ENCODE assay signal across 11 cellular contexts in genomic region chr15:49619226-49619625, GRCh38. TPM values are rescaled to one million over a fixed set of nuclear protein-coding genes. Genes with fewer than 3 reads are reported as not detected.
DNase-seq lines count a peak whose midpoint lies in the region; ATAC-seq and TF ChIP-seq lines count a peak whose summit lies in the region.
"Had no signal": no experiment of that assay in that cellular context is flagged by ENCODE, and none has a peak within 500 bp of the region (broad histone marks: within the 10 kb centered on the region; RNA-seq: fewer than 3 reads in every experiment).

No MANE protein-coding gene starts in this region.

- H3K36me3 ChIP-seq in GM23248 (ENCODE audit: low read depth): 0 out of 2 replicates have a peak, but pooled peaks cover 5% of the 10 kb centered on the region
- H3K36me3 ChIP-seq in esophagus muscularis mucosa: no peaks in the 10 kb centered on the region
- H3K36me3 ChIP-seq in sigmoid colon: no peaks in the 10 kb centered on the region
- no peaks in the 10 kb centered on the region for H3K36me3 ChIP-seq in HAP-1 (replicated peaks)
- H3K36me3 ChIP-seq in body of pancreas (replicated peaks in 1 of 2; ENCODE audit: insufficient read depth in 1 of 2, low read depth in 2 of 2): no peaks in the 10 kb centered on the region
- H3K36me3 ChIP-seq: right atrium auricular region had no signal

- H3K4me3 ChIP-seq in GM23248 (peak overlapping the region; percentile 84; the same call in 1 of the 2 replicates), esophagus muscularis mucosa (peak overlapping the region in 1 of 4 donors; percentile 80), sigmoid colon (no peak overlapping the region), HAP-1 (no peak overlapping the region), body of pancreas (no peak overlapping the region)

- TF ChIP-seq CTCF in esophagus muscularis mucosa (IDR thresholded peaks at IDR 0.05): no peak
- TF ChIP-seq CTCF in sigmoid colon (IDR thresholded peaks at IDR 0.05): no peak
- no peak for TF ChIP-seq CTCF in body of pancreas (IDR thresholded peaks at IDR 0.05)

- H3K27me3 ChIP-seq in GM23248 (replicated peaks; ENCODE audit: insufficient read depth) (no peaks in the 10 kb centered on the region), esophagus muscularis mucosa (no peaks in the 10 kb centered on the region), sigmoid colon (no peaks in the 10 kb centered on the region), HAP-1 (ENCODE audit: low read depth) (no peaks in the 10 kb centered on the region), body of pancreas (no peaks in the 10 kb centered on the region)
- H3K27me3 ChIP-seq: right atrium auricular region had no signal

- no peak overlapping the region for H3K9ac ChIP-seq in GM23248

- DNase-seq in GM23248 (no peak), MV-4-11 (lab: John Stamatoyannopoulos, UW) (peak; percentile 37), esophagus muscularis mucosa (ENCODE audit: extremely low spot score) (no peak), sigmoid colon (no peak), NCI-H2107 (lab: John Stamatoyannopoulos, UW) (no peak), HAP-1 (ENCODE audit: low spot score in 2 of 2) (no peak), body of pancreas (no peak)
- DNase-seq: activated CD8-positive, alpha-beta memory T cell treated with anti-CD3 and anti-CD28 coated beads for 24 hours; COR-L47 had no signal

- no peaks in the 10 kb centered on the region for H4K20me1 ChIP-seq in GM23248 (ENCODE audit: insufficient read depth)

- 96 to 100% methylated on average over 3 of the region's 3 CpGs for WGBS in GM23248 (ENCODE audit: low coverage in 1 of 2, low lambda C conversion rate in 2 of 2, missing lambda C conversion rate in 2 of 2), 2 experiments
- WGBS in esophagus muscularis mucosa: 70% methylated on average over 3 of the region's 3 CpGs
- 83 to 92% methylated on average over 3 of the region's 3 CpGs for WGBS in sigmoid colon, 2 donors
- WGBS in body of pancreas, 2 donors: 83 to 96% methylated on average over 3 of the region's 3 CpGs

- no peaks in the 10 kb centered on the region for H3K9me2 ChIP-seq in GM23248 (ENCODE audit: insufficient read depth)

- peaks cover 42% of the 10 kb centered on the region for H3K79me2 ChIP-seq in GM23248 (ENCODE audit: insufficient read depth)

- H3K9me3 ChIP-seq in GM23248 (ENCODE audit: low read depth) (no peaks in the 10 kb centered on the region), esophagus muscularis mucosa (no peaks in the 10 kb centered on the region), sigmoid colon (no peaks in the 10 kb centered on the region), HAP-1 (no peaks in the 10 kb centered on the region), body of pancreas (no peaks in the 10 kb centered on the region)

- H3K27ac ChIP-seq in GM23248 (no peak overlapping the region), esophagus muscularis mucosa (replicated peaks in 1 of 4) (peak overlapping the region; percentile 4 to 91 (median 88)), sigmoid colon (peak overlapping the region; percentile 90 to 94 (median 92)), body of pancreas (no peak overlapping the region)

- peak overlapping the region; percentile 67 for H3K4me2 ChIP-seq in GM23248 (ENCODE audit: unreplicated experiment)

- ATAC-seq in body of pancreas: no peak
- ATAC-seq: activated naive CD4-positive, alpha-beta T cell treated with anti-CD3 and anti-CD28 coated beads, Interleukin-2, amount 50 U/mL, for 72 hours had no signal

- TF ChIP-seq EP300 in esophagus muscularis mucosa (IDR thresholded peaks at IDR 0.05) (no peak), sigmoid colon (IDR thresholded peaks at IDR 0.05) (no peak)

- 0 out of 2 replicates have a peak overlapping the region, but pooled peaks have one; percentile 85 for H2AFZ ChIP-seq in GM23248

- H3K4me1 ChIP-seq in GM23248 (ENCODE audit: insufficient read depth) (peaks cover 29% of the 10 kb centered on the region), esophagus muscularis mucosa (peaks cover 11 to 44% (median 36%) of the 10 kb centered on the region in 4 donors), sigmoid colon (peaks cover 0 to 35% (median 23%) of the 10 kb centered on the region in 4 donors), HAP-1 (peaks cover 16% of the 10 kb centered on the region), body of pancreas (peaks cover 34% of the 10 kb centered on the region)

- H3F3A ChIP-seq in GM23248 (ENCODE audit: insufficient read depth): peaks cover 44% of the 10 kb centered on the region

- intact Hi-C loops in esophagus muscularis mucosa (cut with DNase I): no loop called here
- intact Hi-C loops in sigmoid colon (cut with DNase I): no loop called here
- intact Hi-C loops in body of pancreas (cut with DNase I): no loop called here

- TF ChIP-seq POLR2A in esophagus muscularis mucosa (IDR thresholded peaks at IDR 0.05; ENCODE audit: low read depth) (no peak), sigmoid colon (IDR thresholded peaks at IDR 0.05) (no peak), body of pancreas (IDR thresholded peaks at IDR 0.05) (no peak)

- in situ Hi-C loops in GM23248 (cut with MboI): no loop called here
- in situ Hi-C loops in HAP-1 (cut with MboI; ENCODE audit: low sequenced_read_pairs): no loop called here

RNA-seq across cellular contexts. Expression of gene FAM227B, which starts 1.4 kb away (rescaled TPM):
- total RNA-seq in GM23248 (2014; rRNA removed; shearing (Covaris generic)): 4.4 and 4.6 TPM in 2 replicates
- 7.2 and 10.0 TPM in 2 replicates for polyA plus RNA-seq in GM23248 (2016; fragmentation: Nextera tagmentation; extraction: Ambion mirVana)
- total RNA-seq in esophagus muscularis mucosa: 10 to 100 TPM in 2 of 4 donors, 1 to 10 TPM in 2; 5.8 to 13.7 (median 10.3) TPM
- 10 to 100 TPM; 11.1 to 21.1 (median 15.0) TPM for total RNA-seq in sigmoid colon
- 1 to 10 TPM; 1.8 to 4.8 (median 2.9) TPM for polyA plus RNA-seq in sigmoid colon
- 1 to 10 TPM in 1 of 2 donors, not detected in 1; 2.1 TPM for total RNA-seq in body of pancreas

RNA-seq across cellular contexts. Expression of gene DTWD1, which starts 1.6 kb away (rescaled TPM):
- total RNA-seq in GM23248 (2014; rRNA removed; shearing (Covaris generic)): 63.7 and 73.3 TPM in 2 replicates
- 104 and 107 TPM in 2 replicates for polyA plus RNA-seq in GM23248 (2016; fragmentation: Nextera tagmentation; extraction: Ambion mirVana)
- total RNA-seq in esophagus muscularis mucosa: 10 to 100 TPM; 21.0 to 35.3 (median 27.8) TPM
- total RNA-seq in sigmoid colon: 10 to 100 TPM; 22.7 to 39.8 (median 33.7) TPM
- polyA plus RNA-seq in sigmoid colon: 10 to 100 TPM; 10.6 to 16.2 (median 10.7) TPM
- total RNA-seq in body of pancreas: 10 to 100 TPM; 12.5 to 22.1 TPM

Comparison
In these comparisons a context has a peak if more than half of its experiments do, and no peak if none do; other contexts are left out.
1. H3K27ac ChIP-seq: peak in esophagus muscularis mucosa (4 of 4) and sigmoid colon (4 of 4); none in GM23248 (single experiment) and body of pancreas (0 of 4).